ENCODE assay signal across 1 cellular context in the genomic region with DNA sequence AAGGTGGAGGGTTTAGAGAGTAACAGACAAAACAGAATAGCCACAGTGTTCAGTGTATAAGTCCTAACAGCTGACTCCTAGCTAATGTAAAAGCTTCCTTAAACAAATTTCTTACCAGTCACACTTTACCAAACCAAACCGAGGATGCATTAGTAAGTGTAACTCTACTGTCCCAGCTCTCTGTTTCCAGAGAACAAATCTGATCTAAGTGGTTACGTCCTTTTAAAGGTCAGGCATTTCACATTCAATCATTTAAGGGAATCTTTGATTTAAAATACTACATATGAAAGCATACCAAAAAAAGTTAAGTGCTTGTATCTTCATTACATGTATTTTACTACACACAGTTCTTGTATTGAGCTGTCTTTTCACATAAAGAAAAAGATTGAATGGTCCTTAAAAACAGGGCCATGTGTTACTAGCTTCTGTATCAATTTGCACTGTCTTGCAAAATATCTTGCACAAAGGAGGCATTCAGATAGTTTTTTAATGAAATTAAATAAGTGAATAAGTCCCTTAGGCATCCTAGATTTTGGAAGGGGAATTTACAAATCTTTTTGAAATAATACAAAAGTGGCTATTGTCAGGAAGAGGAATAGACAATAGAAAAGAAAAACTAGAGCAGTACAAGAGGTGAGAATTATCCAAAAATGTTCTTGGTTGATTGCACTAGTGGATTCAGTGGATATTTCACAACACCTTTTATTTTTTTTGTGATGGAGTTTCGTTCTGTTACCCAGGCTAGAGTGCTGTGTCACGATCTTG.
TF ChIP-seq lines count a peak whose summit lies in the region.

No MANE protein-coding gene starts in this region.

TF ChIP-seq in SK-N-SH, 30 proteins besides CTCF, POLR2A, EP300 and RAD21 (continued from another document):
- TF ChIP-seq, protein P1, sequence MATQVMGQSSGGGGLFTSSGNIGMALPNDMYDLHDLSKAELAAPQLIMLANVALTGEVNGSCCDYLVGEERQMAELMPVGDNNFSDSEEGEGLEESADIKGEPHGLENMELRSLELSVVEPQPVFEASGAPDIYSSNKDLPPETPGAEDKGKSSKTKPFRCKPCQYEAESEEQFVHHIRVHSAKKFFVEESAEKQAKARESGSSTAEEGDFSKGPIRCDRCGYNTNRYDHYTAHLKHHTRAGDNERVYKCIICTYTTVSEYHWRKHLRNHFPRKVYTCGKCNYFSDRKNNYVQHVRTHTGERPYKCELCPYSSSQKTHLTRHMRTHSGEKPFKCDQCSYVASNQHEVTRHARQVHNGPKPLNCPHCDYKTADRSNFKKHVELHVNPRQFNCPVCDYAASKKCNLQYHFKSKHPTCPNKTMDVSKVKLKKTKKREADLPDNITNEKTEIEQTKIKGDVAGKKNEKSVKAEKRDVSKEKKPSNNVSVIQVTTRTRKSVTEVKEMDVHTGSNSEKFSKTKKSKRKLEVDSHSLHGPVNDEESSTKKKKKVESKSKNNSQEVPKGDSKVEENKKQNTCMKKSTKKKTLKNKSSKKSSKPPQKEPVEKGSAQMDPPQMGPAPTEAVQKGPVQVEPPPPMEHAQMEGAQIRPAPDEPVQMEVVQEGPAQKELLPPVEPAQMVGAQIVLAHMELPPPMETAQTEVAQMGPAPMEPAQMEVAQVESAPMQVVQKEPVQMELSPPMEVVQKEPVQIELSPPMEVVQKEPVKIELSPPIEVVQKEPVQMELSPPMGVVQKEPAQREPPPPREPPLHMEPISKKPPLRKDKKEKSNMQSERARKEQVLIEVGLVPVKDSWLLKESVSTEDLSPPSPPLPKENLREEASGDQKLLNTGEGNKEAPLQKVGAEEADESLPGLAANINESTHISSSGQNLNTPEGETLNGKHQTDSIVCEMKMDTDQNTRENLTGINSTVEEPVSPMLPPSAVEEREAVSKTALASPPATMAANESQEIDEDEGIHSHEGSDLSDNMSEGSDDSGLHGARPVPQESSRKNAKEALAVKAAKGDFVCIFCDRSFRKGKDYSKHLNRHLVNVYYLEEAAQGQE (IDR thresholded peaks at IDR 0.05; ENCODE audit: low read depth, low read length), result no peak
- TF ChIP-seq FOXM1 (IDR thresholded peaks at IDR 0.05; ENCODE audit: low read depth) (no peak), RFX5 (IDR thresholded peaks at IDR 0.05; ENCODE audit: low read length) (no peak), FOXJ3 (CRISPR knock-in tag; IDR thresholded peaks at IDR 0.05) (no peak)
TF ChIP-seq in SK-N-SH: peak in this region for 0.
